In genomic region chr13:22012676-22013075, GRCh38 we compare ENCODE assay signal across 17 cellular contexts.
DNase-seq lines count a peak whose midpoint lies in the region; ATAC-seq and TF ChIP-seq lines count a peak whose summit lies in the region.
"Had no signal": no experiment of that assay in that cellular context is flagged by ENCODE, and none has a peak within 500 bp of the region (broad histone marks: within the 10 kb centered on the region; RNA-seq: fewer than 3 reads in every experiment).

No MANE protein-coding gene starts in this region.

- DNase-seq in NCI-H1105 treated with DMSO at 0.1 percent for 48 hours (lab: John Stamatoyannopoulos, UW) = peak; percentile 25
- DNase-seq in NCI-H1105 (lab: John Stamatoyannopoulos, UW) = no peak
- DNase-seq in H4 (ENCODE audit: low spot score) = peak; percentile 5
- peak; percentile 22 for DNase-seq in NCI-H774 (lab: John Stamatoyannopoulos, UW)
- peak; percentile 67 for DNase-seq in mesendoderm
- no peak for DNase-seq in NCI-H1930 (lab: John Stamatoyannopoulos, UW)
- DNase-seq in globus pallidus (ENCODE audit: low spot score) = no peak
- DNase-seq: Calu3; CD4-positive, alpha-beta T cell; EL; NCI-H187 treated with DMSO at 0.1 percent for 48 hours; NCI-H524 treated with DMSO at 0.1 percent for 48 hours; PC-9 had no signal

- no peak overlapping the region for H3K4ac ChIP-seq in mesendoderm (ENCODE audit: low read depth, low read length)

- no peak overlapping the region for H3K23ac ChIP-seq in mesendoderm (ENCODE audit: low read length)

- H3K4me1 ChIP-seq in mesendoderm (ENCODE audit: control insufficient read depth, low read depth, low read length) = no peaks in the 10 kb centered on the region

- no peaks in the 10 kb centered on the region for H3K79me1 ChIP-seq in mesendoderm (ENCODE audit: low read length)

- no peak overlapping the region for H4K8ac ChIP-seq in mesendoderm (ENCODE audit: low read depth, low read length)

- no peaks in the 10 kb centered on the region for H3K27me3 ChIP-seq in mesendoderm (ENCODE audit: insufficient read depth, low read length, poor library complexity)

- H2BK5ac ChIP-seq in mesendoderm (ENCODE audit: low read length) = no peak overlapping the region

- H3K79me2 ChIP-seq in mesendoderm (ENCODE audit: control insufficient read depth, insufficient read depth, low read length) = no peaks in the 10 kb centered on the region

- no peak overlapping the region for H3K27ac ChIP-seq in mesendoderm (ENCODE audit: low read depth, low read length)
- H3K27ac ChIP-seq: 22Rv1, KMS-11, PC-9 had no signal

- no peak for ATAC-seq in SK-N-SH treated with all-trans-retinoic acid at 6 μM for 48 hours
- ATAC-seq: HepG2 had no signal

- H3K36me3 ChIP-seq in mesendoderm (ENCODE audit: control insufficient read depth, insufficient read depth, low read length) = no peaks in the 10 kb centered on the region

- H3K4me3 ChIP-seq in mesendoderm (ENCODE audit: low read length) = no peak overlapping the region
- H3K4me3 ChIP-seq: PC-9 had no signal

- no peak overlapping the region for H3K4me2 ChIP-seq in mesendoderm (ENCODE audit: low read length)
- H3K4me2 ChIP-seq: KMS-11, PC-9 had no signal

- no peak overlapping the region for H2AK5ac ChIP-seq in mesendoderm (ENCODE audit: low read length)

- no peak overlapping the region for H4K5ac ChIP-seq in mesendoderm (ENCODE audit: low read length)

- no peak overlapping the region for H2BK15ac ChIP-seq in mesendoderm (replicated peaks; ENCODE audit: low read depth)

- WGBS in mesendoderm (ENCODE audit: extremely low coverage, insufficient coverage, low lambda C conversion rate) = no CpG with 5 or more reads among the region's 2 CpGs

- no peak overlapping the region for H2BK120ac ChIP-seq in mesendoderm (ENCODE audit: low read depth, low read length)

- no peak overlapping the region for H3K9ac ChIP-seq in mesendoderm (ENCODE audit: low read length)
- H3K9ac ChIP-seq: KMS-11 had no signal

- no peak overlapping the region for H3K56ac ChIP-seq in mesendoderm (ENCODE audit: low read length)

- no peak overlapping the region for H3K18ac ChIP-seq in mesendoderm (ENCODE audit: low read length)

TF ChIP-seq in SK-N-SH treated with all-trans-retinoic acid at 6 μM for 48 hours, 23 proteins besides CTCF, POLR2A, EP300 and RAD21:
- no peak for TF ChIP-seq PPARA (CRISPR knock-in tag; IDR thresholded peaks at IDR 0.05; ENCODE audit: borderline replicate concordance)
- TF ChIP-seq CREB5 (CRISPR knock-in tag; IDR thresholded peaks at IDR 0.05; ENCODE audit: low read depth) = no peak
- TF ChIP-seq CSRNP3 (CRISPR knock-in tag; IDR thresholded peaks at IDR 0.05) = no peak
- no peak for TF ChIP-seq ZNF565 (CRISPR knock-in tag; conservative IDR thresholded peaks at IDR 0.05; ENCODE audit: low read depth)
- TF ChIP-seq ZC3H10 (CRISPR knock-in tag; IDR thresholded peaks at IDR 0.05) = no peak

Comparison
In these comparisons a context has a peak if more than half of its experiments do, and no peak if none do; other contexts are left out.
1. DNase-seq: peak in NCI-H1105 treated with DMSO at 0.1 percent for 48 hours (single experiment), H4 (single experiment), NCI-H774 (single experiment) and mesendoderm (single experiment); none in NCI-H1105 (single experiment), NCI-H1930 (0 of 2) and globus pallidus (single experiment).